In genomic region chr22:42284643-42285181, GRCh38 we compare ENCODE assay signal across 14 cellular contexts.
"Had no signal": no experiment of that assay in that cellular context is flagged by ENCODE, and none has a peak within 500 bp of the region (broad histone marks: within the 10 kb centered on the region; RNA-seq: fewer than 3 reads in every experiment).

No MANE protein-coding gene starts in this region.

- ATAC-seq: activated CD8-positive, alpha-beta T cell treated with anti-CD3 and anti-CD28 coated beads, Interleukin-2, amount 10 ng/mL, durations not matched to agents 7 days and 5 days; SK-N-SH treated with all-trans-retinoic acid at 6 μM for 48 hours had no signal

- H3K4me3 ChIP-seq: prostate gland had no signal

- DNase-seq: activated CD4-positive, alpha-beta T cell treated with anti-CD3 and anti-CD28 coated beads, Interleukin-2, amount 10 ng/mL, durations not matched to agents 7 days and 5 days; activated CD8-positive, alpha-beta T cell treated with anti-CD3 and anti-CD28 coated beads, Interleukin-2, amount 10 ng/mL, durations not matched to agents 7 days and 5 days; activated naive CD4-positive, alpha-beta T cell treated with anti-CD3 and anti-CD28 coated beads, Interleukin-2, amount 50 U/mL, for 16 hours; hippocampal formation; mammary epithelial cell; nephron progenitor cell; stimulated activated CD4-positive, alpha-beta T cell treated with anti-CD3 and anti-CD28 coated beads, Interleukin-2, amount 100 ng/mL, for 48 hours; stimulated activated naive CD8-positive, alpha-beta T cell treated with anti-CD3 and anti-CD28 coated beads, Interleukin-15, amount 100 ng/mL, for 72 hours; T1000 had no signal

- H3K9me3 ChIP-seq: ascending aorta, breast epithelium, prostate gland, right atrium auricular region had no signal

- H3K27ac ChIP-seq: ascending aorta, breast epithelium, prostate gland, right atrium auricular region had no signal

- H3K36me3 ChIP-seq: ascending aorta, breast epithelium, prostate gland, right atrium auricular region had no signal
